Comparison of ENCODE assay signal across 2 cellular contexts in the genomic region with DNA sequence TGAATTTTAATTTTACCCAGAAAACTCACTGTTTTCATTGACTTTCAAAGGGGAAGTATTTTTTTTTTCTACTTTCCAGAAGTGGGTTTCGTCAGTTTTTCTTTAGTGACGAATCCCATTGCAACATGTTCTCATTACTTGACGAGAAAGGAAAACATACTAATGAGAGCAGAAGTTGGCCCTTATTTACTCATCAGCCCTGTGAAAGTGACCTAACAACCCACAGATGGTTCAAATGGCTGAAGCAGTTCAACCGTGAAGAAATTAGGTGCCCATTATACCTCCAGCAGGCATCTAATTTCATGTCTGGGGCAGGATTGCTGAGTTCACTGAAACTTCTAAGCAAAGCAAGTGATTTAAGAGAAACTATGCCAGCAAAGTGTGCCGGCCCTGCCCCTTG.
TF ChIP-seq lines count a peak whose summit lies in the region.

No MANE protein-coding gene starts in this region.

TF ChIP-seq in liver, 16 proteins besides CTCF, POLR2A, EP300 and RAD21:
- TF ChIP-seq FOXA2 (IDR thresholded peaks at IDR 0.05) (no peak), ZBTB33 (IDR thresholded peaks at IDR 0.05) (no peak), YY1 (IDR thresholded peaks at IDR 0.05) (peak; percentile 40), EGR1 (IDR thresholded peaks at IDR 0.05; ENCODE audit: low read depth in 2 of 2) (peak in 1 of 2 donors; percentile 8), RXRA (IDR thresholded peaks at IDR 0.05) (no peak)
- TF ChIP-seq, protein P1, sequence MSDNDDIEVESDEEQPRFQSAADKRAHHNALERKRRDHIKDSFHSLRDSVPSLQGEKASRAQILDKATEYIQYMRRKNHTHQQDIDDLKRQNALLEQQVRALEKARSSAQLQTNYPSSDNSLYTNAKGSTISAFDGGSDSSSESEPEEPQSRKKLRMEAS (IDR thresholded peaks at IDR 0.05) = no peak

TF ChIP-seq in HepG2, 621 proteins besides CTCF, POLR2A, EP300 and RAD21:
- TF ChIP-seq ZNF296 (CRISPR knock-in tag; conservative IDR thresholded peaks at IDR 0.05) (no peak), ZNF724P (CRISPR knock-in tag; IDR thresholded peaks at IDR 0.05; ENCODE audit: borderline replicate concordance) (no peak), ZNF792 (CRISPR knock-in tag; IDR thresholded peaks at IDR 0.05) (no peak), ZNF501 (CRISPR knock-in tag; IDR thresholded peaks at IDR 0.05) (no peak), TRIM24 (CRISPR knock-in tag; IDR thresholded peaks at IDR 0.05) (no peak), PTBP1 (IDR thresholded peaks at IDR 0.05; ENCODE audit: low read depth, low read length, poor library complexity, severe bottlenecking) (no peak), ZNF343 (CRISPR knock-in tag; IDR thresholded peaks at IDR 0.05) (no peak), ZNF337 (CRISPR knock-in tag; IDR thresholded peaks at IDR 0.05; ENCODE audit: borderline replicate concordance, low read depth) (no peak), SAP130 (CRISPR knock-in tag; IDR thresholded peaks at IDR 0.05; ENCODE audit: low read depth) (no peak), ZSCAN22 (CRISPR knock-in tag; IDR thresholded peaks at IDR 0.05) (no peak), ZNF629 (CRISPR knock-in tag; conservative IDR thresholded peaks at IDR 0.05) (no peak), KLF6 (CRISPR knock-in tag; IDR thresholded peaks at IDR 0.05) (no peak), RNF2 (conservative IDR thresholded peaks at IDR 0.05; ENCODE audit: low read depth) (no peak)
